In genomic region chr1:3679799-3680453, GRCh38 we compare ENCODE assay signal across 19 cellular contexts. TPM values are rescaled to one million over a fixed set of nuclear protein-coding genes. Genes with fewer than 3 reads are reported as not detected.
"Had no signal": no experiment of that assay in that cellular context is flagged by ENCODE, and none has a peak within 500 bp of the region (broad histone marks: within the 10 kb centered on the region; RNA-seq: fewer than 3 reads in every experiment).

No MANE protein-coding gene starts in this region.

- H3K9me3 ChIP-seq: body of pancreas, thyroid gland had no signal

- ATAC-seq: activated CD8-positive, alpha-beta memory T cell treated with anti-CD3 and anti-CD28 coated beads, Interleukin-2, amount 10 ng/mL, durations not matched to agents 7 days and 5 days; body of pancreas; T-cell had no signal

- H3K27ac Mint-ChIP-seq: activated CD8-positive, alpha-beta memory T cell treated with anti-CD3 and anti-CD28 coated beads, Interleukin-2, amount 10 ng/mL, durations not matched to agents 7 days and 5 days; immature natural killer cell; nephron; T-cell had no signal

- H3K4me3 Mint-ChIP-seq: activated CD4-positive, alpha-beta memory T cell treated with anti-CD3 and anti-CD28 coated beads, Interleukin-2, amount 10 ng/mL, durations not matched to agents 7 days and 5 days; activated CD8-positive, alpha-beta memory T cell treated with anti-CD3 and anti-CD28 coated beads, Interleukin-2, amount 10 ng/mL, durations not matched to agents 7 days and 5 days; immature natural killer cell; nephron; T-cell had no signal

- H3K9me3 Mint-ChIP-seq: activated CD4-positive, alpha-beta memory T cell treated with anti-CD3 and anti-CD28 coated beads, Interleukin-2, amount 10 ng/mL, durations not matched to agents 7 days and 5 days; immature natural killer cell; nephron; T-cell had no signal

- H3K27ac ChIP-seq: body of pancreas, coronary artery, thyroid gland had no signal

- H3K4me1 ChIP-seq: thyroid gland had no signal

- FAIRE-seq: frontal cortex had no signal

- H3K27me3 ChIP-seq: body of pancreas, thyroid gland had no signal

- DNase-seq: activated CD4-positive, alpha-beta memory T cell treated with anti-CD3 and anti-CD28 coated beads, Interleukin-2, amount 10 ng/mL, durations not matched to agents 7 days and 5 days; activated CD4-positive, alpha-beta T cell treated with anti-CD3 and anti-CD28 coated beads for 48 hours; activated CD4-positive, CD25-positive, alpha-beta regulatory T cell; activated CD8-positive, alpha-beta memory T cell treated with anti-CD3 and anti-CD28 coated beads, Interleukin-2, amount 10 ng/mL, durations not matched to agents 7 days and 5 days; body of pancreas; caudate nucleus; effector CD4-positive, alpha-beta T cell; head of caudate nucleus; immature natural killer cell; occipital lobe; stimulated activated CD8-positive, alpha-beta memory T cell treated with anti-CD3 and anti-CD28 coated beads, Interleukin-4, amount 100 ng/mL, for 48 hours; stimulated activated naive CD4-positive, alpha-beta T cell treated with Interleukin-2 at 50 U/mL for 16 hours; T-cell; T-helper 9 cell; thyroid gland had no signal

- H3K36me3 Mint-ChIP-seq: activated CD8-positive, alpha-beta memory T cell treated with anti-CD3 and anti-CD28 coated beads, Interleukin-2, amount 10 ng/mL, durations not matched to agents 7 days and 5 days; immature natural killer cell; T-cell had no signal

- H3K36me3 ChIP-seq: thyroid gland had no signal

- H3K4me3 ChIP-seq: body of pancreas, coronary artery, thyroid gland had no signal

- H3K4me1 Mint-ChIP-seq: nephron had no signal

RNA-seq across cellular contexts. Expression of gene TP73, which starts 27.6 kb away (rescaled TPM):
- total RNA-seq: mesenteric fat pad had no signal
- polyA plus RNA-seq: immature natural killer cell had no signal
